ENCODE assay signal across 12 cellular contexts in the genomic region with DNA sequence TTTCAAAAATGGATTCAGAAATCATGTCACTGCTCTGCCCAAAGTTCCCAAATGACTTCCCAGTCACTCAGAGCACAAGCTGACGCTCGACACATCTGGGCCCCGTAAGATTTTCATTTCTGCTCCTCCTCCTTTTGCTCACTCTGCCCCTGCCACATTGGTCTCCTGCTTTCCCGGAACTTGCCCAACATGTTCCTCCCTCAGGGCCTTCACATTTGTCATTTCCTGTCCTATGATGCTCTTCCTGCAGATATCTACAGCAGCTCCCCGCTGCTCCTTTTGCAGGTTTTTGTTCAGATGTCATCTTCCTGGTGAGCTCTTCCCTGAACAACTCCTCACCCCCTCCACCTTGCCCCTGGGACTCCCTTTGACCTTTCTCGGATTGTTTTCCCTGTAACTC. TPM values are rescaled to one million over a fixed set of nuclear protein-coding genes. Genes with fewer than 3 reads are reported as not detected.
DNase-seq lines count a peak whose midpoint lies in the region; ATAC-seq and TF ChIP-seq lines count a peak whose summit lies in the region.
"Had no signal": no experiment of that assay in that cellular context is flagged by ENCODE, and none has a peak within 500 bp of the region (broad histone marks: within the 10 kb centered on the region; RNA-seq: fewer than 3 reads in every experiment).

No MANE protein-coding gene starts in this region.

- H3K9ac ChIP-seq in Loucy (ENCODE audit: low read depth, low read length, poor library complexity, severe bottlenecking) = no peak overlapping the region

- no peaks in the 10 kb centered on the region for H3K36me3 Mint-ChIP-seq in activated CD4-positive, alpha-beta memory T cell treated with anti-CD3 and anti-CD28 coated beads for 36 hours
- H3K36me3 Mint-ChIP-seq in stimulated activated effector memory CD8-positive, alpha-beta T cell treated with anti-CD3 and anti-CD28 coated beads, Interleukin-12 subunit alpha, Interleukin-12 subunit beta, amount 100 ng/mL, for 72 hours = no peaks in the 10 kb centered on the region

- H3K27ac Mint-ChIP-seq in activated CD4-positive, alpha-beta memory T cell treated with anti-CD3 and anti-CD28 coated beads for 36 hours = no peak overlapping the region
- H3K27ac Mint-ChIP-seq in stimulated activated effector memory CD8-positive, alpha-beta T cell treated with anti-CD3 and anti-CD28 coated beads, Interleukin-12 subunit alpha, Interleukin-12 subunit beta, amount 100 ng/mL, for 72 hours = no peak overlapping the region

- peak; percentile 12 for DNase-seq in activated CD4-positive, alpha-beta memory T cell treated with anti-CD3 and anti-CD28 coated beads for 36 hours
- DNase-seq in right cardiac atrium = peak in 2 of 3 donors; percentile 34 to 50
- DNase-seq in stimulated activated effector memory CD8-positive, alpha-beta T cell treated with anti-CD3 and anti-CD28 coated beads, Interleukin-12 subunit alpha, Interleukin-12 subunit beta, amount 100 ng/mL, for 72 hours (ENCODE audit: low spot score in 2 of 2) = no peak
- no peak for DNase-seq in NCI-H524 treated with DMSO at 0.1 percent for 48 hours (lab: John Stamatoyannopoulos, UW)
- no peak for DNase-seq in GM10248 (ENCODE audit: extremely low spot score)
- DNase-seq: activated CD4-positive, alpha-beta T cell treated with anti-CD3 and anti-CD28 coated beads for 1 hour; activated naive CD4-positive, alpha-beta T cell treated with Interleukin-2 at 50 U/mL for 16 hours; ovary; Peyer's patch had no signal

- H3K27ac ChIP-seq in right cardiac atrium (ENCODE audit: low read length) = no peak overlapping the region
- H3K27ac ChIP-seq: ovary, Peyer's patch had no signal

- peaks cover 11% of the 10 kb centered on the region for H3K4me1 ChIP-seq in Loucy (ENCODE audit: insufficient read depth, low read length, poor library complexity, severe bottlenecking)
- H3K4me1 ChIP-seq in right cardiac atrium (ENCODE audit: control insufficient read depth, insufficient read depth, low read length) = no peaks in the 10 kb centered on the region
- H3K4me1 ChIP-seq: Peyer's patch had no signal

- no peaks in the 10 kb centered on the region for H3K9me3 Mint-ChIP-seq in activated CD4-positive, alpha-beta memory T cell treated with anti-CD3 and anti-CD28 coated beads for 36 hours
- no peaks in the 10 kb centered on the region for H3K9me3 Mint-ChIP-seq in stimulated activated effector memory CD8-positive, alpha-beta T cell treated with anti-CD3 and anti-CD28 coated beads, Interleukin-12 subunit alpha, Interleukin-12 subunit beta, amount 100 ng/mL, for 72 hours

- H3K9me3 ChIP-seq in Loucy (ENCODE audit: insufficient read depth, low read depth, low read length) (no peaks in the 10 kb centered on the region), right cardiac atrium (ENCODE audit: control insufficient read depth, low read length) (no peaks in the 10 kb centered on the region)
- H3K9me3 ChIP-seq: ovary, Peyer's patch, thoracic aorta had no signal

- H3K9me2 ChIP-seq in Loucy (replicated peaks; ENCODE audit: low read depth, low read length) = no peaks in the 10 kb centered on the region

- H3K27me3 Mint-ChIP-seq in activated CD4-positive, alpha-beta memory T cell treated with anti-CD3 and anti-CD28 coated beads for 36 hours = no peaks in the 10 kb centered on the region

- no peaks in the 10 kb centered on the region for H3F3A ChIP-seq in Loucy (ENCODE audit: low read depth)

- H4K20me1 ChIP-seq in Loucy (ENCODE audit: insufficient read depth, low read length, poor library complexity, severe bottlenecking) = no peaks in the 10 kb centered on the region

- no peaks in the 10 kb centered on the region for H3K36me3 ChIP-seq in Loucy (ENCODE audit: insufficient read depth, low read length)
- H3K36me3 ChIP-seq: ovary, Peyer's patch, thoracic aorta had no signal

- H3K4me3 ChIP-seq in Loucy (ENCODE audit: low read length, poor library complexity, severe bottlenecking) (no peak overlapping the region), right cardiac atrium (ENCODE audit: low read length) (no peak overlapping the region)
- H3K4me3 ChIP-seq: ovary, Peyer's patch, thoracic aorta had no signal

- POLR2A ChIA-PET in activated CD4-positive, alpha-beta memory T cell treated with anti-CD3 and anti-CD28 coated beads for 36 hours (lab: Charles Lee) = no interaction called here
- POLR2A ChIA-PET in GM10248 (lab: Yijun Ruan, JAX) = no interaction called here

- H3K27me3 ChIP-seq in Loucy (ENCODE audit: insufficient read depth, low read length, poor library complexity, severe bottlenecking) (no peaks in the 10 kb centered on the region), right cardiac atrium (ENCODE audit: control insufficient read depth, insufficient read depth) (no peaks in the 10 kb centered on the region)
- H3K27me3 ChIP-seq: ovary, Peyer's patch had no signal

- no peak overlapping the region for H3K4me3 Mint-ChIP-seq in activated CD4-positive, alpha-beta memory T cell treated with anti-CD3 and anti-CD28 coated beads for 36 hours
- H3K4me3 Mint-ChIP-seq in stimulated activated effector memory CD8-positive, alpha-beta T cell treated with anti-CD3 and anti-CD28 coated beads, Interleukin-12 subunit alpha, Interleukin-12 subunit beta, amount 100 ng/mL, for 72 hours = no peak overlapping the region

- TF ChIP-seq CTCF in Loucy (conservative IDR thresholded peaks at IDR 0.05; ENCODE audit: low read length) (no peak), GM10248 (IDR thresholded peaks at IDR 0.05; ENCODE audit: control extremely low read depth, extremely low read depth, low read depth, missing control alignments) (no peak)

- no peak overlapping the region for H3K4me2 ChIP-seq in Loucy (ENCODE audit: low read depth, low read length, poor library complexity, severe bottlenecking)

- H3K79me2 ChIP-seq in Loucy (ENCODE audit: insufficient read depth, low read length) = no peaks in the 10 kb centered on the region

- peak overlapping the region; percentile 45; the same call in 1 of the 2 replicates for H2AFZ ChIP-seq in Loucy (ENCODE audit: low read length)

- intact Hi-C loops in activated CD4-positive, alpha-beta memory T cell treated with anti-CD3 and anti-CD28 coated beads for 36 hours (cut with micrococcal nuclease) = no loop called here
- intact Hi-C loops in right cardiac atrium (cut with DNase I) = no loop called here

- CTCF ChIA-PET in activated CD4-positive, alpha-beta memory T cell treated with anti-CD3 and anti-CD28 coated beads for 36 hours (lab: Charles Lee) = no interaction called here
- CTCF ChIA-PET in GM10248 (lab: Yijun Ruan, JAX) = interaction anchor here (1.2 to 3.0 kb wide), 5 partner anchors 10 to 42 kb away, joined by 3 to 14 read pairs (median 3); no protein-coding TSS in a partner anchor

- 62% methylated on average over 6 of the region's 6 CpGs for WGBS in right cardiac atrium

- H3K4me1 Mint-ChIP-seq in activated CD4-positive, alpha-beta memory T cell treated with anti-CD3 and anti-CD28 coated beads for 36 hours (ENCODE audit: low read depth) = peaks cover 12% of the 10 kb centered on the region
- H3K4me1 Mint-ChIP-seq in stimulated activated effector memory CD8-positive, alpha-beta T cell treated with anti-CD3 and anti-CD28 coated beads, Interleukin-12 subunit alpha, Interleukin-12 subunit beta, amount 100 ng/mL, for 72 hours = peaks cover 15% of the 10 kb centered on the region

- ATAC-seq in right cardiac atrium = peak; percentile 65 to 92
- peak; percentile 46 for ATAC-seq in stimulated activated effector memory CD8-positive, alpha-beta T cell treated with anti-CD3 and anti-CD28 coated beads, Interleukin-12 subunit alpha, Interleukin-12 subunit beta, amount 100 ng/mL, for 72 hours
- ATAC-seq in GM19035 (IDR thresholded peaks at IDR 0.05; ENCODE audit: unreplicated experiment) = no peak

RNA-seq across cellular contexts. Expression of gene IVNS1ABP, which starts 58.5 kb away (rescaled TPM):
- total RNA-seq in activated CD4-positive, alpha-beta memory T cell treated with anti-CD3 and anti-CD28 coated beads for 36 hours = 100 to 1,000 TPM; 133 to 134 TPM
- total RNA-seq in right cardiac atrium = 10 to 100 TPM; 36.7 to 37.4 (median 37.1) TPM
- polyA plus RNA-seq in right cardiac atrium = 18.8 TPM

Comparison
In these comparisons a context has a peak if more than half of its experiments do, and no peak if none do; other contexts are left out.
1. DNase-seq: peak in activated CD4-positive, alpha-beta memory T cell treated with anti-CD3 and anti-CD28 coated beads for 36 hours (single experiment) and right cardiac atrium (2 of 3); none in stimulated activated effector memory CD8-positive, alpha-beta T cell treated with anti-CD3 and anti-CD28 coated beads, Interleukin-12 subunit alpha, Interleukin-12 subunit beta, amount 100 ng/mL, for 72 hours (0 of 2), NCI-H524 treated with DMSO at 0.1 percent for 48 hours (single experiment) and GM10248 (single experiment).